ENCODE assay signal across 12 cellular contexts in genomic region chr19:18607222-18608101, GRCh38. TPM values are rescaled to one million over a fixed set of nuclear protein-coding genes. Genes with fewer than 3 reads are reported as not detected.
A peak's percentile ranks its signal among the peaks of the same experiment; 100 is the strongest.
DNase-seq lines count a peak whose midpoint lies in the region; ATAC-seq and FAIRE-seq lines count a peak whose summit lies in the region.
"Had no signal": no experiment of that assay in that cellular context is flagged by ENCODE, and none has a peak within 500 bp of the region (broad histone marks: within the 10 kb centered on the region; RNA-seq: fewer than 3 reads in every experiment).

No MANE protein-coding gene starts in this region.

- ATAC-seq in central memory CD8-positive, alpha-beta T cell (replicated peaks; ENCODE audit: extremely low read depth, poor library complexity, severe bottlenecking): no peak
- ATAC-seq in naive B cell (ENCODE audit: low read depth in 2 of 2) (no peak), GM18502 (IDR thresholded peaks at IDR 0.05; ENCODE audit: poor library complexity, unreplicated experiment) (no peak)
- no peak for ATAC-seq in stimulated activated naive CD8-positive, alpha-beta T cell treated with anti-CD3 and anti-CD28 coated beads, Interleukin-15, Interleukin-2, amounts not matched to agents 100 U/mL and 50 U/mL, for 24 hours
- ATAC-seq: activated CD4-positive, alpha-beta T cell treated with anti-CD3 and anti-CD28 coated beads for 36 hours had no signal

- in situ Hi-C loops in HAP-1 (cut with MboI; ENCODE audit: low sequenced_read_pairs): no loop called here

- H3K4me2 ChIP-seq in BLaER1 treated with 17β-estradiol and CSF1 and Interleukin-3, amounts not matched to agents 10 nM and 100 nM: peak overlapping the region; percentile 1 to 55 (median 28); a peak in 11 of 22 replicates

- H3K4me1 Mint-ChIP-seq in central memory CD8-positive, alpha-beta T cell: peaks cover 23% of the 10 kb centered on the region
- peaks cover 26 to 50% (median 38%) of the 10 kb centered on the region in 3 donors for H3K4me1 Mint-ChIP-seq in naive B cell

- peak overlapping the region in 1 of 10 experiments; percentile 19; a peak in 2 of 20 replicates for H3K4me3 ChIP-seq in BLaER1 treated with 17β-estradiol and CSF1 and Interleukin-3, amounts not matched to agents 10 nM and 100 nM
- peak overlapping the region; percentile 17 for H3K4me3 ChIP-seq in HAP-1

- H3K4me1 ChIP-seq in BLaER1 treated with 17β-estradiol and CSF1 and Interleukin-3, amounts not matched to agents 10 nM and 100 nM: peaks cover 26 to 50% (median 44%) of the 10 kb centered on the region in 10 experiments
- peaks cover 8% of the 10 kb centered on the region for H3K4me1 ChIP-seq in HAP-1

- peaks cover 3% of the 10 kb centered on the region for H3K36me3 Mint-ChIP-seq in central memory CD8-positive, alpha-beta T cell (ENCODE audit: insufficient read depth)
- no peaks in the 10 kb centered on the region for H3K36me3 Mint-ChIP-seq in naive B cell

- H3K9me3 Mint-ChIP-seq in central memory CD8-positive, alpha-beta T cell: no peaks in the 10 kb centered on the region
- peaks cover 0 to 2% (median 0%) of the 10 kb centered on the region in 7 donors for H3K9me3 Mint-ChIP-seq in naive B cell

- no peaks in the 10 kb centered on the region for H3K9me3 ChIP-seq in BLaER1 treated with 17β-estradiol and CSF1 and Interleukin-3, amounts not matched to agents 10 nM and 100 nM (replicated peaks in 1 of 11)
- H3K9me3 ChIP-seq in HAP-1: no peaks in the 10 kb centered on the region
- H3K9me3 ChIP-seq: Peyer's patch had no signal

- H3K27ac Mint-ChIP-seq in central memory CD8-positive, alpha-beta T cell (ENCODE audit: low read depth): peak overlapping the region; percentile 35
- peak overlapping the region in 2 of 6 donors; percentile 59 to 81 for H3K27ac Mint-ChIP-seq in naive B cell
- H3K27ac Mint-ChIP-seq: activated CD4-positive, alpha-beta T cell treated with anti-CD3 and anti-CD28 coated beads for 36 hours had no signal

- H3K4me3 Mint-ChIP-seq in central memory CD8-positive, alpha-beta T cell: peak overlapping the region; percentile 37
- H3K4me3 Mint-ChIP-seq in naive B cell: peak overlapping the region in 6 of 8 donors; percentile 34 to 72 (median 46)
- H3K4me3 Mint-ChIP-seq: activated CD4-positive, alpha-beta T cell treated with anti-CD3 and anti-CD28 coated beads for 36 hours had no signal

- H3K9ac ChIP-seq in BLaER1 treated with 17β-estradiol and CSF1 and Interleukin-3, amounts not matched to agents 10 nM and 100 nM: no peak overlapping the region

- H3K27me3 Mint-ChIP-seq in central memory CD8-positive, alpha-beta T cell: peaks cover 81% of the 10 kb centered on the region
- H3K27me3 Mint-ChIP-seq in naive B cell: peaks cover 44 to 74% (median 66%) of the 10 kb centered on the region in 3 donors

- DNase-seq in HAP-1 (ENCODE audit: low spot score in 2 of 2): peak in 1 of 2 experiments; percentile 41
- no peak for DNase-seq in central memory CD8-positive, alpha-beta T cell (ENCODE audit: low spot score in 2 of 2)
- no peak for DNase-seq in naive B cell
- no peak for DNase-seq in GM19239 (ENCODE audit: insufficient read length, low spot score)
- DNase-seq in stimulated activated naive CD8-positive, alpha-beta T cell treated with anti-CD3 and anti-CD28 coated beads, Interleukin-15, Interleukin-2, amounts not matched to agents 100 U/mL and 50 U/mL, for 24 hours: no peak
- DNase-seq: activated CD4-positive, alpha-beta T cell treated with anti-CD3 and anti-CD28 coated beads for 36 hours; brain microvascular endothelial cell; MV-4-11; Peyer's patch had no signal

- FAIRE-seq in GM19239 (lab: Jason Lieb, UNC): no peak
- FAIRE-seq: G401.6 had no signal

- no peaks in the 10 kb centered on the region for H3K36me3 ChIP-seq in BLaER1 treated with 17β-estradiol and CSF1 and Interleukin-3, amounts not matched to agents 10 nM and 100 nM
- H3K36me3 ChIP-seq in HAP-1 (replicated peaks): no peaks in the 10 kb centered on the region
- H3K36me3 ChIP-seq: brain microvascular endothelial cell, Peyer's patch had no signal

- peaks cover 0 to 91% (median 84%) of the 10 kb centered on the region in 11 experiments; a peak in 19 of 22 replicates for H4K20me1 ChIP-seq in BLaER1 treated with 17β-estradiol and CSF1 and Interleukin-3, amounts not matched to agents 10 nM and 100 nM

- peaks cover 98 to 100% (median 100%) of the 10 kb centered on the region in 11 experiments for H3K27me3 ChIP-seq in BLaER1 treated with 17β-estradiol and CSF1 and Interleukin-3, amounts not matched to agents 10 nM and 100 nM
- peaks cover 70% of the 10 kb centered on the region for H3K27me3 ChIP-seq in HAP-1 (ENCODE audit: low read depth)

- no peak overlapping the region for H3K27ac ChIP-seq in BLaER1 treated with 17β-estradiol and CSF1 and Interleukin-3, amounts not matched to agents 10 nM and 100 nM
- H3K27ac ChIP-seq: brain microvascular endothelial cell, Peyer's patch had no signal

RNA-seq across cellular contexts. Expression of gene CRLF1, which starts 0.9 kb away (rescaled TPM):
- polyA plus RNA-seq in naive B cell (ENCODE audit: low read depth in 6 of 6): 1 to 10 TPM in 2 of 6 donors, under 1 TPM in 2, not detected in 2; 0.44 to 7.0 (median 0.97) TPM

RNA-seq across cellular contexts. Expression of gene TMEM59L, which starts 5.2 kb away (rescaled TPM):
- not detected for polyA plus RNA-seq in naive B cell (ENCODE audit: low read depth in 6 of 6)

RNA-seq across cellular contexts. Expression of gene REX1BD, which starts 18.9 kb away (rescaled TPM):
- polyA plus RNA-seq in naive B cell (ENCODE audit: low read depth in 6 of 6): 100 to 1,000 TPM in 2 of 6 donors, 10 to 100 TPM in 4; 76.0 to 107 (median 91.9) TPM

RNA-seq across cellular contexts. Expression of gene KLHL26, which starts 29.4 kb away (rescaled TPM):
- 1 to 10 TPM in 5 of 6 donors, not detected in 1; 2.0 to 3.7 (median 3.6) TPM for polyA plus RNA-seq in naive B cell (ENCODE audit: low read depth in 6 of 6)

RNA-seq across cellular contexts. Expression of gene UBA52, which starts 35.8 kb away (rescaled TPM):
- 1,000 to 10,000 TPM; 1,188 to 1,782 (median 1,685) TPM for polyA plus RNA-seq in naive B cell (ENCODE audit: low read depth in 6 of 6)
